In the genomic region with DNA sequence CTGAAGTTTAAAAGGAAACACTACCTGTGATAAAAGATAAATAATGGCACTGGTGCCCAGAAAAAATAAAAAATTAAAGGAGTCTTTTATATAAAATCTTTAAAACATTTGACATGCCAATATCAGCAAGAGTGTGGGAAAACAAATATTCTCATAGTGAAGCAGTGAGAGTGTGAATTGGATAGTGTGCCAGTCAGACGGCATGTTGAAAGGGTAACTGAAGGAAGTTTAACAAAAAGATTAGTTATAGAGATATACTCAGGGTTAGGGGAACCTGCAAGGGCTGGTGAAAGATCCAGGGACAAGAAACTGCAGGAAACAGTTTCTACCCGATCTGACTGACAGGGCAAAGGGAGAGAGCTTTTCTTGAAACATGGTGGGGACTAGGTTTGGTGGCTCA, we compare ENCODE assay signal across 23 cellular contexts. TPM values are rescaled to one million over a fixed set of nuclear protein-coding genes. Genes with fewer than 3 reads are reported as not detected.
DNase-seq lines count a peak whose midpoint lies in the region; ATAC-seq and TF ChIP-seq lines count a peak whose summit lies in the region.
"Had no signal": no experiment of that assay in that cellular context is flagged by ENCODE, and none has a peak within 500 bp of the region (broad histone marks: within the 10 kb centered on the region; RNA-seq: fewer than 3 reads in every experiment).

No MANE protein-coding gene starts in this region.

- H3K4me2 ChIP-seq in osteoblast (ENCODE audit: insufficient read depth, low read length): no peak overlapping the region
- H3K4me2 ChIP-seq in SK-N-SH: no peak overlapping the region

- H3K4me3 ChIP-seq in osteoblast (ENCODE audit: insufficient read depth, low read length) (no peak overlapping the region), lower lobe of right lung (no peak overlapping the region), SK-N-SH (ENCODE audit: low read depth in 2 of 2, low read length in 1 of 2) (no peak overlapping the region)

- H2AFZ ChIP-seq in osteoblast (ENCODE audit: low read length) (peak overlapping the region; percentile 32), SK-N-SH (ENCODE audit: low read depth) (no peak overlapping the region)

- peak overlapping the region; percentile 31 for H3K27ac Mint-ChIP-seq in activated T-helper 1 cell treated with anti-CD3 and anti-CD28 coated beads, Interleukin-12 subunit alpha, Interleukin-12 subunit beta, Interleukin-2, Interleukin-4 antibody, amounts not matched to agents 30 ng/mL and 10 ng/mL and 1 ng/mL, durations not matched to agents 14 hours and 24 hours and 36 hours
- peak overlapping the region; percentile 56 for H3K27ac Mint-ChIP-seq in dendritic cell treated with granulocyte-macrophage colony-stimulating factor and Interleukin-4, amounts not matched to agents 40 ng/mL and 50 ng/mL, for 4 days
- H3K27ac Mint-ChIP-seq: CD4-positive, alpha-beta T cell; H9; IgD-negative memory B cell had no signal

- no peaks in the 10 kb centered on the region for H3K79me2 ChIP-seq in osteoblast (ENCODE audit: insufficient read depth, low read length)
- no peaks in the 10 kb centered on the region for H3K79me2 ChIP-seq in SK-N-SH (ENCODE audit: insufficient read depth)

- no peak overlapping the region for H3K9ac ChIP-seq in SK-N-SH

- CTCF ChIA-PET in SK-N-SH (lab: Yijun Ruan, JAX): interaction anchor here (1.0 kb wide), 1 partner anchor 14 kb away, joined by 3 read pairs; no protein-coding TSS in a partner anchor

- peaks cover 4% of the 10 kb centered on the region for H3K27me3 Mint-ChIP-seq in activated T-helper 1 cell treated with anti-CD3 and anti-CD28 coated beads, Interleukin-12 subunit alpha, Interleukin-12 subunit beta, Interleukin-2, Interleukin-4 antibody, amounts not matched to agents 30 ng/mL and 10 ng/mL and 1 ng/mL, durations not matched to agents 14 hours and 24 hours and 36 hours (ENCODE audit: insufficient read depth)
- no peaks in the 10 kb centered on the region for H3K27me3 Mint-ChIP-seq in dendritic cell treated with granulocyte-macrophage colony-stimulating factor and Interleukin-4, amounts not matched to agents 40 ng/mL and 50 ng/mL, for 4 days
- H3K27me3 Mint-ChIP-seq: CD4-positive, alpha-beta T cell had no signal

- intact Hi-C loops in activated T-helper 1 cell treated with anti-CD3 and anti-CD28 coated beads, Interleukin-12 subunit alpha, Interleukin-12 subunit beta, Interleukin-2, Interleukin-4 antibody, amounts not matched to agents 30 ng/mL and 10 ng/mL and 1 ng/mL, durations not matched to agents 14 hours and 24 hours and 36 hours (cut with micrococcal nuclease): no loop called here
- intact Hi-C loops in dendritic cell treated with granulocyte-macrophage colony-stimulating factor and Interleukin-4, amounts not matched to agents 40 ng/mL and 50 ng/mL, for 4 days (cut with micrococcal nuclease): no loop called here
- intact Hi-C loops in lower lobe of right lung (cut with DNase I): no loop called here

- H3K36me3 ChIP-seq in osteoblast (ENCODE audit: insufficient read depth, low read length) (no peaks in the 10 kb centered on the region), lower lobe of right lung (no peaks in the 10 kb centered on the region), SK-N-SH (replicated peaks in 1 of 2; ENCODE audit: control insufficient read depth in 1 of 2, insufficient read depth in 2 of 2, low read length in 1 of 2) (no peaks in the 10 kb centered on the region)

- H3K27ac ChIP-seq in osteoblast (ENCODE audit: low read depth, low read length) (no peak overlapping the region), lower lobe of right lung (no peak overlapping the region), SK-N-SH (ENCODE audit: low read depth in 2 of 2, low read length in 1 of 2) (no peak overlapping the region)
- H3K27ac ChIP-seq: C4-2B, HL-60 had no signal

- ATAC-seq in lower lobe of right lung: no peak
- no peak for ATAC-seq in HG03354 (IDR thresholded peaks at IDR 0.05; ENCODE audit: poor library complexity, severe bottlenecking, unreplicated experiment)

- H3K4me1 Mint-ChIP-seq in activated T-helper 1 cell treated with anti-CD3 and anti-CD28 coated beads, Interleukin-12 subunit alpha, Interleukin-12 subunit beta, Interleukin-2, Interleukin-4 antibody, amounts not matched to agents 30 ng/mL and 10 ng/mL and 1 ng/mL, durations not matched to agents 14 hours and 24 hours and 36 hours (ENCODE audit: low read depth): no peaks in the 10 kb centered on the region
- H3K4me1 Mint-ChIP-seq in dendritic cell treated with granulocyte-macrophage colony-stimulating factor and Interleukin-4, amounts not matched to agents 40 ng/mL and 50 ng/mL, for 4 days (ENCODE audit: low read depth): peaks cover 31% of the 10 kb centered on the region

- H3F3A ChIP-seq in SK-N-SH (replicated peaks; ENCODE audit: insufficient read depth): no peaks in the 10 kb centered on the region

- H3K27me3 ChIP-seq in osteoblast (ENCODE audit: insufficient read depth, low read length) (no peaks in the 10 kb centered on the region), lower lobe of right lung (ENCODE audit: low read depth) (no peaks in the 10 kb centered on the region), SK-N-SH (ENCODE audit: insufficient read depth) (no peaks in the 10 kb centered on the region)

- no peak for TF ChIP-seq CTCF in osteoblast (IDR thresholded peaks at IDR 0.05; ENCODE audit: extremely low read depth, low read depth, low read length)
- no peak for TF ChIP-seq CTCF in lower lobe of right lung (IDR thresholded peaks at IDR 0.05)
- no peak for TF ChIP-seq CTCF in SK-N-SH (IDR thresholded peaks at IDR 0.05)

- TF ChIP-seq RAD21 in SK-N-SH (IDR thresholded peaks at IDR 0.05; ENCODE audit: low read length): no peak

- no peak for TF ChIP-seq EP300 in SK-N-SH (IDR thresholded peaks at IDR 0.05; ENCODE audit: borderline replicate concordance in 1 of 2, low read depth in 1 of 2, low read length in 1 of 2)

- H3K36me3 Mint-ChIP-seq in activated T-helper 1 cell treated with anti-CD3 and anti-CD28 coated beads, Interleukin-12 subunit alpha, Interleukin-12 subunit beta, Interleukin-2, Interleukin-4 antibody, amounts not matched to agents 30 ng/mL and 10 ng/mL and 1 ng/mL, durations not matched to agents 14 hours and 24 hours and 36 hours (ENCODE audit: low read depth): peaks cover 1% of the 10 kb centered on the region
- H3K36me3 Mint-ChIP-seq in dendritic cell treated with granulocyte-macrophage colony-stimulating factor and Interleukin-4, amounts not matched to agents 40 ng/mL and 50 ng/mL, for 4 days (ENCODE audit: low read depth): peaks cover 18% of the 10 kb centered on the region

- H3K4me3 Mint-ChIP-seq in activated T-helper 1 cell treated with anti-CD3 and anti-CD28 coated beads, Interleukin-12 subunit alpha, Interleukin-12 subunit beta, Interleukin-2, Interleukin-4 antibody, amounts not matched to agents 30 ng/mL and 10 ng/mL and 1 ng/mL, durations not matched to agents 14 hours and 24 hours and 36 hours: no peak overlapping the region
- H3K4me3 Mint-ChIP-seq in dendritic cell treated with granulocyte-macrophage colony-stimulating factor and Interleukin-4, amounts not matched to agents 40 ng/mL and 50 ng/mL, for 4 days: no peak overlapping the region
- H3K4me3 Mint-ChIP-seq: CD4-positive, alpha-beta T cell; H9; IgD-negative memory B cell had no signal

- H3K4me1 ChIP-seq in osteoblast (ENCODE audit: insufficient read depth, low read length) (no peaks in the 10 kb centered on the region), lower lobe of right lung (no peaks in the 10 kb centered on the region), SK-N-SH (ENCODE audit: control insufficient read depth in 1 of 2, insufficient read depth in 2 of 2, low read depth in 1 of 2, low read length in 1 of 2) (no peaks in the 10 kb centered on the region)

- no peak for DNase-seq in activated T-helper 1 cell treated with anti-CD3 and anti-CD28 coated beads, Interleukin-12 subunit alpha, Interleukin-12 subunit beta, Interleukin-2, Interleukin-4 antibody, amounts not matched to agents 30 ng/mL and 10 ng/mL and 1 ng/mL, durations not matched to agents 14 hours and 24 hours and 36 hours (ENCODE audit: low spot score)
- no peak for DNase-seq in osteoblast (ENCODE audit: insufficient read length, low spot score, missing footprints)
- DNase-seq in activated CD8-positive, alpha-beta memory T cell treated with anti-CD3 and anti-CD28 coated beads, Interleukin-2, amount 50 U/mL, for 48 hours: no peak
- DNase-seq in lower lobe of right lung: no peak
- no peak for DNase-seq in SK-N-SH
- DNase-seq: ACHN; AML-193; CD4-positive, alpha-beta T cell; DMS153; DMS79; GDM1; GOT3; H9; KG1 had no signal

- H3K9me3 Mint-ChIP-seq in activated T-helper 1 cell treated with anti-CD3 and anti-CD28 coated beads, Interleukin-12 subunit alpha, Interleukin-12 subunit beta, Interleukin-2, Interleukin-4 antibody, amounts not matched to agents 30 ng/mL and 10 ng/mL and 1 ng/mL, durations not matched to agents 14 hours and 24 hours and 36 hours: peaks cover 14% of the 10 kb centered on the region
- peaks cover 22% of the 10 kb centered on the region for H3K9me3 Mint-ChIP-seq in dendritic cell treated with granulocyte-macrophage colony-stimulating factor and Interleukin-4, amounts not matched to agents 40 ng/mL and 50 ng/mL, for 4 days
- H3K9me3 Mint-ChIP-seq: IgD-negative memory B cell had no signal

- H4K20me1 ChIP-seq in osteoblast (ENCODE audit: insufficient read depth, low read length) (no peaks in the 10 kb centered on the region), SK-N-SH (ENCODE audit: insufficient read depth) (no peaks in the 10 kb centered on the region)

- WGBS in SK-N-SH (ENCODE audit: low lambda C conversion rate): 83% methylated on average over 2 of the region's 2 CpGs

- no peaks in the 10 kb centered on the region for H3K9me3 ChIP-seq in osteoblast (ENCODE audit: low read depth, low read length)
- H3K9me3 ChIP-seq in lower lobe of right lung: no peaks in the 10 kb centered on the region
- no peaks in the 10 kb centered on the region for H3K9me3 ChIP-seq in SK-N-SH

- H3K9me2 ChIP-seq in SK-N-SH: no peaks in the 10 kb centered on the region

- POLR2A ChIA-PET in SK-N-SH (lab: Yijun Ruan, JAX): no interaction called here

RNA-seq across cellular contexts. Expression of gene GMNN, which starts 22.2 kb away (rescaled TPM):
- total RNA-seq in activated T-helper 1 cell treated with anti-CD3 and anti-CD28 coated beads, Interleukin-12 subunit alpha, Interleukin-12 subunit beta, Interleukin-2, Interleukin-4 antibody, amounts not matched to agents 30 ng/mL and 10 ng/mL and 1 ng/mL, durations not matched to agents 14 hours and 24 hours and 36 hours: 80.8 and 83.5 TPM in 2 replicates
- total RNA-seq in osteoblast: 9.4 and 11.2 TPM in 2 replicates
- 11.1 TPM for total RNA-seq in lower lobe of right lung
- 16.2 and 16.8 TPM in 2 replicates for polyA plus RNA-seq in SK-N-SH (2012; rRNA removed)
- 19.1 and 20.5 TPM in 2 replicates for polyA plus RNA-seq in SK-N-SH (2012; cell fraction: cytosol; rRNA removed)
- 15.2 and 19.7 TPM in 2 replicates for polyA plus RNA-seq in SK-N-SH (2012; cell fraction: nucleus; rRNA removed)

RNA-seq across cellular contexts. Expression of gene C6orf62, which starts 33.5 kb away (rescaled TPM):
- 109 TPM in 2 replicates for total RNA-seq in activated T-helper 1 cell treated with anti-CD3 and anti-CD28 coated beads, Interleukin-12 subunit alpha, Interleukin-12 subunit beta, Interleukin-2, Interleukin-4 antibody, amounts not matched to agents 30 ng/mL and 10 ng/mL and 1 ng/mL, durations not matched to agents 14 hours and 24 hours and 36 hours
- total RNA-seq in osteoblast (144 and 168 TPM in 2 replicates), lower lobe of right lung (123 TPM)
- polyA plus RNA-seq in SK-N-SH (2012; rRNA removed): 36.0 and 42.3 TPM in 2 replicates
- polyA plus RNA-seq in SK-N-SH (2012; cell fraction: cytosol; rRNA removed): 48.3 and 56.8 TPM in 2 replicates
- 18.6 and 35.2 TPM in 2 replicates for polyA plus RNA-seq in SK-N-SH (2012; cell fraction: nucleus; rRNA removed)

RNA-seq across cellular contexts. Expression of gene ARMH2, which starts 46.2 kb away (rescaled TPM):
- total RNA-seq in activated T-helper 1 cell treated with anti-CD3 and anti-CD28 coated beads, Interleukin-12 subunit alpha, Interleukin-12 subunit beta, Interleukin-2, Interleukin-4 antibody, amounts not matched to agents 30 ng/mL and 10 ng/mL and 1 ng/mL, durations not matched to agents 14 hours and 24 hours and 36 hours: not detected in 2 replicates
- total RNA-seq in osteoblast (not detected in 2 replicates), lower lobe of right lung (0.68 TPM)
- polyA plus RNA-seq in SK-N-SH (2012; rRNA removed): not detected in 2 replicates
- polyA plus RNA-seq in SK-N-SH (2012; cell fraction: cytosol; rRNA removed): not detected in 2 replicates
- not detected in 2 replicates for polyA plus RNA-seq in SK-N-SH (2012; cell fraction: nucleus; rRNA removed)
- total RNA-seq: Caco-2; CD4-positive, alpha-beta T cell; Daoy; H9; HT1080 had no signal
- polyA plus RNA-seq: BJ had no signal
